ENCODE assay signal across 10 cellular contexts in genomic region chr10:122019414-122019975, GRCh38.
DNase-seq lines count a peak whose midpoint lies in the region; ATAC-seq, FAIRE-seq and TF ChIP-seq lines count a peak whose summit lies in the region.
"Had no signal": no experiment of that assay in that cellular context is flagged by ENCODE, and none has a peak within 500 bp of the region (broad histone marks: within the 10 kb centered on the region; RNA-seq: fewer than 3 reads in every experiment).

No MANE protein-coding gene starts in this region.

- H3K27ac ChIP-seq in mucosa of rectum (ENCODE audit: low read depth in 2 of 2, low read length in 2 of 2): peak overlapping the region; percentile 91 to 93
- H3K27ac ChIP-seq: dorsolateral prefrontal cortex had no signal

- DNase-seq in ACHN: peak; percentile 22
- peak; percentile 47 to 66 for DNase-seq in NCI-H2081 (lab: John Stamatoyannopoulos, UW)
- DNase-seq in epithelial cell of esophagus (ENCODE audit: low read depth): peak; percentile 95
- DNase-seq in RCC 7860 (ENCODE audit: low spot score): no peak
- no peak for DNase-seq in NCI-H345 treated with DMSO at 0.1 percent for 48 hours (lab: John Stamatoyannopoulos, UW; ENCODE audit: unreplicated experiment)
- no peak for DNase-seq in activated naive CD4-positive, alpha-beta T cell (lab: John Stamatoyannopoulos, UW)
- DNase-seq: AML-193 had no signal

- H3K36me3 ChIP-seq in mucosa of rectum (ENCODE audit: control insufficient read depth in 2 of 2, insufficient read depth in 2 of 2, low read length in 2 of 2): no peaks in the 10 kb centered on the region

- FAIRE-seq in RCC 7860 (lab: Jason Lieb, UNC): no peak

- no peak for TF ChIP-seq CTCF in epithelial cell of esophagus (IDR thresholded peaks at IDR 0.05; ENCODE audit: insufficient read depth, low read depth, low read length, missing control alignments)

- H3K4me3 ChIP-seq in epithelial cell of esophagus (ENCODE audit: low read length) (peak overlapping the region; percentile 56), mucosa of rectum (ENCODE audit: low read length in 2 of 2) (peak overlapping the region; percentile 74 to 75)

- no peaks in the 10 kb centered on the region for H3K27me3 ChIP-seq in mucosa of rectum (ENCODE audit: control insufficient read depth in 2 of 2, insufficient read depth in 2 of 2, low read length in 2 of 2)

- H3K9me3 ChIP-seq in mucosa of rectum (ENCODE audit: control insufficient read depth in 2 of 2, low read length in 2 of 2): no peaks in the 10 kb centered on the region

- H3K9ac ChIP-seq in mucosa of rectum (ENCODE audit: low read depth in 1 of 2, low read length in 2 of 2): peak overlapping the region; percentile 77 to 80

- in situ Hi-C loops in ACHN (cut with HindIII; ENCODE audit: low pct_ligation_motif_present, low pct_unique_long_range_greater_than_20kb, low sequenced_read_pairs): no loop called here

- peaks cover 4 to 19% of the 10 kb centered on the region in 2 donors for H3K4me1 ChIP-seq in mucosa of rectum (ENCODE audit: control insufficient read depth in 2 of 2, insufficient read depth in 2 of 2, low read length in 2 of 2)

- ATAC-seq in HG02623 (IDR thresholded peaks at IDR 0.05; ENCODE audit: unreplicated experiment): no peak

Comparison
In these comparisons a context has a peak if more than half of its experiments do, and no peak if none do; other contexts are left out.
1. DNase-seq: peak in ACHN (single experiment), NCI-H2081 (2 of 2) and epithelial cell of esophagus (single experiment); none in RCC 7860 (single experiment), NCI-H345 treated with DMSO at 0.1 percent for 48 hours (single experiment) and activated naive CD4-positive, alpha-beta T cell (0 of 4).